16 cellular contexts compared by ENCODE assay signal in genomic region chr7:20562461-20562860, GRCh38. TPM values are rescaled to one million over a fixed set of nuclear protein-coding genes. Genes with fewer than 3 reads are reported as not detected.
"Had no signal": no experiment of that assay in that cellular context is flagged by ENCODE, and none has a peak within 500 bp of the region (broad histone marks: within the 10 kb centered on the region; RNA-seq: fewer than 3 reads in every experiment).

No MANE protein-coding gene starts in this region.

- H3K9me3 ChIP-seq: right lobe of liver had no signal

- H3K27me3 ChIP-seq: right lobe of liver had no signal

- H3K36me3 ChIP-seq: right lobe of liver had no signal

- H3K4me1 ChIP-seq: right lobe of liver had no signal

- H3K27ac ChIP-seq: right lobe of liver had no signal

- H3K4me3 ChIP-seq: lung, right lobe of liver had no signal

- DNase-seq: activated CD4-positive, alpha-beta T cell treated with anti-CD3 and anti-CD28 coated beads, Interleukin-2, amount 50 U/mL, for 1 hour; activated CD4-positive, CD25-positive, alpha-beta regulatory T cell; activated naive CD4-positive, alpha-beta T cell treated with anti-CD3 and anti-CD28 coated beads, Interleukin-2, amount 10 ng/mL, durations not matched to agents 7 days and 5 days; central memory CD4-positive, alpha-beta T cell; cortex of kidney; effector memory CD8-positive, alpha-beta T cell; left colon; naive thymus-derived CD4-positive, alpha-beta T cell; right lobe of liver; stimulated activated CD4-positive, alpha-beta T cell treated with anti-CD3 and anti-CD28 coated beads, Interleukin-1b, Interleukin-23, amount 100 ng/mL, for 48 hours; stimulated activated naive CD8-positive, alpha-beta T cell treated with anti-CD3 and anti-CD28 coated beads, Interleukin-15, Interleukin-2, amounts not matched to agents 100 U/mL and 50 U/mL, for 24 hours had no signal

RNA-seq across cellular contexts. Expression of gene ABCB5, which starts 53.0 kb away (rescaled TPM):
- total RNA-seq: activated CD8-positive, alpha-beta memory T cell treated with anti-CD3 and anti-CD28 coated beads for 36 hours; activated T-helper 2 cell treated with anti-CD3 and anti-CD28 coated beads, Interferon-gamma antibody, Interleukin-2, Interleukin-4, amounts not matched to agents 10 μg/mL and 5 μg/mL and 100 μg/mL, durations not matched to agents 14 hours and 24 hours and 36 hours; naive thymus-derived CD4-positive, alpha-beta T cell; progenitor cell of endocrine pancreas; right lobe of liver; temporal lobe had no signal
